ENCODE assay signal across 8 cellular contexts in the genomic region with DNA sequence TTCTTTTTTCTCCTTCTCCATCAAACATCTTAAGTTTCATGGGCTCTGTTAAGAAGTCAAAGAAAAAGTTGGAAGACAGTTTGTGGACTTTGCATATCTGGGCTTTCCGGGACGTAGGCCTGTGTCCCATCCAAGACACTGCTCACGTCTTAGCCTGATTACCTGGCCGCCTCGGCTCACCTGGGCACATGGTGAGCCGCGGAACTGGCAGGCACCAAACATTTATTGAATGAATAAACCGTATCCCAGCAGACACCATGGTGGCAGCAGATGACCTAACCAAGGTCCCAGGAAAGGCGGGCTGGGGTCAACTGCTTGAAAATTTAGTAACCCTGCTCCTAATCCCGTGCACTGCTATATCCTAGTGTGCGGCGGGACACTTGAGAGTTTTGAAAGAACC. TPM values are rescaled to one million over a fixed set of nuclear protein-coding genes. Genes with fewer than 3 reads are reported as not detected.
DNase-seq lines count a peak whose midpoint lies in the region; ATAC-seq and TF ChIP-seq lines count a peak whose summit lies in the region.

No MANE protein-coding gene starts in this region.

- DNase-seq in AG10803 (ENCODE audit: low read depth) (no peak), dorsolateral prefrontal cortex (no peak), NCI-H2107 (lab: John Stamatoyannopoulos, UW) (no peak), HPDE6-E6E7 (ENCODE audit: extremely low spot score) (no peak), NCI-H524 (lab: John Stamatoyannopoulos, UW) (no peak)
- DNase-seq in naive thymus-derived CD8-positive, alpha-beta T cell, result no peak
- no peak for DNase-seq in stimulated activated CD4-positive, alpha-beta T cell treated with anti-CD3 and anti-CD28 coated beads, Interleukin-4, amount 100 ng/mL, for 24 hours

- no peaks in the 10 kb centered on the region for H3K36me3 ChIP-seq in Loucy (ENCODE audit: insufficient read depth, low read length)

- peak overlapping the region in 7 of 59 donors; percentile 3 to 73 (median 34) for H3K27ac ChIP-seq in dorsolateral prefrontal cortex

- peak overlapping the region; percentile 76 for H3K4me2 ChIP-seq in Loucy (ENCODE audit: low read depth, low read length, poor library complexity, severe bottlenecking)

- peaks cover 32% of the 10 kb centered on the region for H3K79me2 ChIP-seq in Loucy (ENCODE audit: insufficient read depth, low read length)

- H3K27me3 ChIP-seq in Loucy (ENCODE audit: insufficient read depth, low read length, poor library complexity, severe bottlenecking) (no peaks in the 10 kb centered on the region), dorsolateral prefrontal cortex (no peaks in the 10 kb centered on the region)

- no peaks in the 10 kb centered on the region for H3K9me2 ChIP-seq in Loucy (replicated peaks; ENCODE audit: low read depth, low read length)

- H3K4me1 Mint-ChIP-seq in naive thymus-derived CD8-positive, alpha-beta T cell, result peaks cover 3 to 33% (median 14%) of the 10 kb centered on the region in 4 donors

- TF ChIP-seq CTCF in AG10803 (conservative IDR thresholded peaks at IDR 0.05; ENCODE audit: low read length) (no peak), Loucy (conservative IDR thresholded peaks at IDR 0.05; ENCODE audit: low read length) (no peak), dorsolateral prefrontal cortex (IDR thresholded peaks at IDR 0.05 in 54 of 56, conservative IDR thresholded peaks at IDR 0.05 in 2 of 56; ENCODE audit: low read depth in 1 of 56, partially characterized antibody in 56 of 56) (no peak)

- peak overlapping the region; percentile 78 for H3K4me3 ChIP-seq in AG10803 (ENCODE audit: low read length)
- peak overlapping the region; percentile 74 for H3K4me3 ChIP-seq in Loucy (ENCODE audit: low read length, poor library complexity, severe bottlenecking)
- H3K4me3 ChIP-seq in dorsolateral prefrontal cortex, result peak overlapping the region; percentile 23 to 85 (median 65)

- peak overlapping the region; percentile 78 to 90 (median 84) for H3K4me3 Mint-ChIP-seq in naive thymus-derived CD8-positive, alpha-beta T cell

- POLR2A ChIA-PET in naive thymus-derived CD8-positive, alpha-beta T cell (lab: Charles Lee), result interaction anchor here (1.2 to 4.8 kb wide), 2 partner anchors 145 to 148 kb away, joined by 3 to 72 read pairs; partner anchors contain the start of gene ATP5F1E

- H3K4me1 ChIP-seq in Loucy (ENCODE audit: insufficient read depth, low read length, poor library complexity, severe bottlenecking), result peaks cover 13% of the 10 kb centered on the region

- no peaks in the 10 kb centered on the region for H3K9me3 Mint-ChIP-seq in naive thymus-derived CD8-positive, alpha-beta T cell

- peak overlapping the region; percentile 81 for H3K9ac ChIP-seq in Loucy (ENCODE audit: low read depth, low read length, poor library complexity, severe bottlenecking)

- no peaks in the 10 kb centered on the region for H3K27me3 Mint-ChIP-seq in naive thymus-derived CD8-positive, alpha-beta T cell

- no peak for ATAC-seq in naive thymus-derived CD8-positive, alpha-beta T cell

- intact Hi-C loops in dorsolateral prefrontal cortex (cut with DNase I), result loop anchor here in 1 of 2 donors (5.0 kb wide), 1 partner anchor 154 kb away; the partner anchor contains the start of gene PRELID3B

- peaks cover 7% of the 10 kb centered on the region for H4K20me1 ChIP-seq in Loucy (ENCODE audit: insufficient read depth, low read length, poor library complexity, severe bottlenecking)

- no peaks in the 10 kb centered on the region for H3K36me3 Mint-ChIP-seq in naive thymus-derived CD8-positive, alpha-beta T cell

- H3K27ac Mint-ChIP-seq in naive thymus-derived CD8-positive, alpha-beta T cell, result peak overlapping the region; percentile 70 to 93 (median 90)

- H3F3A ChIP-seq in Loucy (ENCODE audit: low read depth), result no peaks in the 10 kb centered on the region; the same call in 1 of the 2 replicates

- peak overlapping the region; percentile 81; the same call in 1 of the 2 replicates for H2AFZ ChIP-seq in Loucy (ENCODE audit: low read length)

- H3K9me3 ChIP-seq in Loucy (ENCODE audit: insufficient read depth, low read depth, low read length), result 0 out of 2 replicates have a peak, but pooled peaks cover 3% of the 10 kb centered on the region

RNA-seq across cellular contexts. Expression of gene GNAS, which starts 35.6 kb away (rescaled TPM):
- 1,000 to 10,000 TPM in 119 of 120 experiments, 100 to 1,000 TPM in 1; 843 to 2,758 (median 1,845) TPM for total RNA-seq in dorsolateral prefrontal cortex
- 100 to 1,000 TPM; 695 to 756 TPM for total RNA-seq in naive thymus-derived CD8-positive, alpha-beta T cell
- 100 to 1,000 TPM; 155 to 247 (median 169) TPM for polyA plus RNA-seq in naive thymus-derived CD8-positive, alpha-beta T cell

RNA-seq across cellular contexts. Expression of gene GNAS-AS1, which starts 37.4 kb away (rescaled TPM):
- total RNA-seq in dorsolateral prefrontal cortex, result 1 to 10 TPM in 36 of 120 experiments, under 1 TPM in 76, not detected in 8; 0.19 to 2.7 (median 0.78) TPM
- 1 to 10 TPM; 1.3 TPM for total RNA-seq in naive thymus-derived CD8-positive, alpha-beta T cell
- under 1 TPM in 1 of 3 donors, not detected in 2; 0.14 TPM for polyA plus RNA-seq in naive thymus-derived CD8-positive, alpha-beta T cell
